ENCODE assay signal across 15 cellular contexts in the genomic region with DNA sequence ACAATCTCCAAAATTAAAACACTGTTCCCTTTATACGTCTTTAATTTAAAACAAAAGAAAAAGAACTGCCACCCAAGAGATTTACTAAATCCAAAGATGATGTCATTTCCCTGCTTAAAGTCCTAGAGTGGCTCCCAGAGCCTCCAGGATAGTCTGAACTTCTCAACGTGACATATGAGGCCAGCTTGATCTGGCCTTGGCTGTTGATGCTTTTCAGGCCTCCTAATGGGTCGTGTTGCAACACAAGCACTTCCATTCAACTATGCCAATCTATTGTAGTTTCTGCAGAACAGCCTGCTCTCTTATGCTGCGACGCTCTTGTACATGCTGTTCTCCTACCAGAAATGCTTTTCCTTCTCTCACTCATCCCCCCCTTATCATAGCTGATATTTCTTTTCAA. TPM values are rescaled to one million over a fixed set of nuclear protein-coding genes. Genes with fewer than 3 reads are reported as not detected.
A peak's percentile ranks its signal among the peaks of the same experiment; 100 is the strongest.
DNase-seq lines count a peak whose midpoint lies in the region; ATAC-seq, FAIRE-seq and TF ChIP-seq lines count a peak whose summit lies in the region.
"Had no signal": no experiment of that assay in that cellular context is flagged by ENCODE, and none has a peak within 500 bp of the region (broad histone marks: within the 10 kb centered on the region; RNA-seq: fewer than 3 reads in every experiment).

No MANE protein-coding gene starts in this region.

- TF ChIP-seq POLR2A in H1 (IDR thresholded peaks at IDR 0.05; ENCODE audit: control extremely low read depth in 1 of 2, low read depth in 2 of 2, low read length in 2 of 2): no peak

- H3K27me3 ChIP-seq in H1 (replicated peaks in 1 of 4; ENCODE audit: control insufficient read depth in 3 of 4, extremely low read depth in 1 of 4, insufficient read depth in 3 of 4, low read length in 3 of 4): no peaks in the 10 kb centered on the region
- H3K27me3 ChIP-seq in mesenchymal stem cell (ENCODE audit: control insufficient read depth in 1 of 2, insufficient read depth in 1 of 2, low read length in 2 of 2): no peaks in the 10 kb centered on the region
- no peaks in the 10 kb centered on the region for H3K27me3 ChIP-seq in upper lobe of right lung

- H3K4me1 ChIP-seq in H1 (replicated peaks in 1 of 4; ENCODE audit: control insufficient read depth in 3 of 4, insufficient read depth in 4 of 4, low read length in 3 of 4): no peaks in the 10 kb centered on the region
- peaks cover 6% of the 10 kb centered on the region for H3K4me1 ChIP-seq in mesenchymal stem cell (ENCODE audit: control insufficient read depth, insufficient read depth, low read depth, low read length)
- H3K4me1 ChIP-seq in upper lobe of right lung: no peaks in the 10 kb centered on the region

- no peak overlapping the region for H2BK15ac ChIP-seq in H1 (ENCODE audit: low read length)
- no peak overlapping the region for H2BK15ac ChIP-seq in mesenchymal stem cell (ENCODE audit: low read depth, poor library complexity, severe bottlenecking)

- H3K14ac ChIP-seq in H1 (ENCODE audit: insufficient read length) (no peak overlapping the region), mesenchymal stem cell (ENCODE audit: low read length in 2 of 2) (no peak overlapping the region)

- H2BK120ac ChIP-seq in H1 (replicated peaks; ENCODE audit: low read depth, low read length) (no peak overlapping the region), mesenchymal stem cell (ENCODE audit: low read depth, low read length) (no peak overlapping the region)

- H3K23me2 ChIP-seq in H1 (ENCODE audit: low read depth, low read length): no peaks in the 10 kb centered on the region

- no peak for FAIRE-seq in H1 (lab: Jason Lieb, UNC)
- FAIRE-seq: endometrium, RCC 7860 had no signal

- ATAC-seq in GM21367 (IDR thresholded peaks at IDR 0.05; ENCODE audit: unreplicated experiment) (no peak), upper lobe of right lung (no peak)

- H3K27ac ChIP-seq in H1 (ENCODE audit: low read depth, low read length): no peak overlapping the region
- H3K27ac ChIP-seq in mesenchymal stem cell (ENCODE audit: low read length, poor library complexity, severe bottlenecking): no peak overlapping the region
- H3K27ac ChIP-seq in upper lobe of right lung: no peak overlapping the region

- H3K4me2 ChIP-seq in H1 (ENCODE audit: insufficient read depth in 1 of 2, low read depth in 2 of 2, low read length in 2 of 2) (no peak overlapping the region), mesenchymal stem cell (ENCODE audit: low read length, poor library complexity, severe bottlenecking) (no peak overlapping the region)

- no peak overlapping the region for H3K18ac ChIP-seq in H1 (ENCODE audit: extremely low read depth, low read length)
- H3K18ac ChIP-seq in mesenchymal stem cell (ENCODE audit: low read depth in 1 of 2, low read length in 2 of 2): no peak overlapping the region

- H3K79me1 ChIP-seq in H1 (ENCODE audit: low read depth, low read length) (no peaks in the 10 kb centered on the region), mesenchymal stem cell (replicated peaks; ENCODE audit: low read length, poor library complexity, severe bottlenecking) (no peaks in the 10 kb centered on the region)

- H3K36me3 ChIP-seq in H1 (ENCODE audit: control insufficient read depth in 2 of 4, insufficient read depth in 4 of 4, low read length in 3 of 4) (no peaks in the 10 kb centered on the region), mesenchymal stem cell (ENCODE audit: control insufficient read depth in 1 of 2, insufficient read depth in 2 of 2, low read depth in 1 of 2, low read length in 2 of 2) (no peaks in the 10 kb centered on the region), upper lobe of right lung (no peaks in the 10 kb centered on the region)

- H2AK5ac ChIP-seq in H1 (ENCODE audit: low read depth, low read length) (no peak overlapping the region), mesenchymal stem cell (ENCODE audit: low read length, severe bottlenecking) (no peak overlapping the region)

- H4K5ac ChIP-seq in H1 (ENCODE audit: insufficient read length, low read depth, low read length): no peak overlapping the region

- CTCF ChIA-PET in H1 (lab: Charles Lee; ENCODE audit: partially characterized antibody): interaction anchor here (1.5 kb wide), 1 partner anchor 76 kb away, joined by 3 read pairs; no protein-coding TSS in a partner anchor

- no peak overlapping the region for H2BK20ac ChIP-seq in H1 (ENCODE audit: low read length)

- DNase-seq in AG10803 (ENCODE audit: low read depth) (peak; percentile 82), LHCN-M2 (ENCODE audit: low read depth) (peak; percentile 26), H1 (ENCODE audit: low read depth in 1 of 2, low spot score in 2 of 2) (no peak), mesenchymal stem cell (peak; percentile 42), upper lobe of right lung (no peak), A172 (ENCODE audit: low spot score) (no peak)
- DNase-seq in activated CD4-positive, CD25-positive, alpha-beta regulatory T cell treated with anti-CD3 and anti-CD28 coated beads, Interleukin-2, amount 50 U/mL, for 72 hours: no peak
- DNase-seq: H9; MM.1S; NCI-H226; stimulated activated CD4-positive, alpha-beta T cell treated with anti-CD3 and anti-CD28 coated beads, Interleukin-2, amount 100 ng/mL, for 24 hours had no signal

- H3K4me3 ChIP-seq in AG10803 (ENCODE audit: low read length) (no peak overlapping the region), H1 (ENCODE audit: extremely low read depth in 1 of 4, insufficient read depth in 2 of 4, low read depth in 3 of 4, low read length in 4 of 4) (no peak overlapping the region), mesenchymal stem cell (ENCODE audit: insufficient read depth in 1 of 2, low read depth in 1 of 2, low read length in 2 of 2) (no peak overlapping the region), upper lobe of right lung (no peak overlapping the region)

- 78% methylated on average over 5 of the region's 5 CpGs; no CpG with 5 or more reads in 1 of the 2 experiments for WGBS in H1 (ENCODE audit: extremely low coverage in 1 of 2, insufficient coverage in 1 of 2, insufficient read length in 1 of 2, insufficient replicate concordance in 2 of 2, low coverage in 1 of 2, low lambda C conversion rate in 2 of 2, missing lambda C conversion rate in 1 of 2), 2 experiments
- WGBS in mesenchymal stem cell: 47% methylated on average over 5 of the region's 5 CpGs

- POLR2A ChIA-PET in H1 (lab: Charles Lee; ENCODE audit: partially characterized antibody): no interaction called here

- H2AFZ ChIP-seq in H1 (ENCODE audit: low read length) (no peak overlapping the region), mesenchymal stem cell (ENCODE audit: low read depth, low read length) (no peak overlapping the region)

- H3K9ac ChIP-seq in H1 (replicated peaks in 1 of 4; ENCODE audit: extremely low read depth in 1 of 4, low read depth in 3 of 4, low read length in 3 of 4): no peak overlapping the region
- H3K9ac ChIP-seq in mesenchymal stem cell (ENCODE audit: low read length): peak overlapping the region; percentile 31

- no peak for TF ChIP-seq EP300 in H1 (IDR thresholded peaks at IDR 0.05; ENCODE audit: borderline replicate concordance in 1 of 2, low read depth in 2 of 2, low read length in 2 of 2)

- H3K4ac ChIP-seq in H1 (replicated peaks; ENCODE audit: insufficient read length, low read depth, low read length) (no peak overlapping the region), mesenchymal stem cell (ENCODE audit: low read depth in 1 of 2, low read length in 2 of 2) (no peak overlapping the region)

- H4K20me1 ChIP-seq in H1 (replicated peaks in 1 of 2; ENCODE audit: control insufficient read depth in 1 of 2, insufficient read depth in 2 of 2, low read length in 2 of 2): no peaks in the 10 kb centered on the region

- TF ChIP-seq CTCF in AG10803 (conservative IDR thresholded peaks at IDR 0.05; ENCODE audit: low read length) (no peak), H1 (IDR thresholded peaks at IDR 0.05; ENCODE audit: control extremely low read depth in 1 of 3, insufficient read depth in 1 of 3, low read depth in 1 of 3, low read length in 3 of 3) (no peak), upper lobe of right lung (IDR thresholded peaks at IDR 0.05) (no peak)

- H2BK5ac ChIP-seq in H1 (ENCODE audit: low read depth, low read length) (no peak overlapping the region), mesenchymal stem cell (ENCODE audit: low read depth, low read length, poor library complexity, severe bottlenecking) (no peak overlapping the region)

- no peak overlapping the region for H4K8ac ChIP-seq in H1 (ENCODE audit: extremely low read depth, insufficient read depth, low read length)
- no peak overlapping the region for H4K8ac ChIP-seq in mesenchymal stem cell (ENCODE audit: low read length)

- H4K91ac ChIP-seq in H1 (replicated peaks; ENCODE audit: insufficient read length, low read length): no peak overlapping the region
- no peak overlapping the region for H4K91ac ChIP-seq in mesenchymal stem cell (ENCODE audit: low read length)

- H3K23ac ChIP-seq in H1 (ENCODE audit: insufficient read length) (no peak overlapping the region), mesenchymal stem cell (ENCODE audit: low read length in 2 of 2) (no peak overlapping the region)

- H3K9me3 ChIP-seq in H1 (ENCODE audit: insufficient read depth in 2 of 2, low read depth in 1 of 2, low read length in 1 of 2) (no peaks in the 10 kb centered on the region), mesenchymal stem cell (ENCODE audit: control insufficient read depth, low read length) (no peaks in the 10 kb centered on the region), upper lobe of right lung (no peaks in the 10 kb centered on the region)

- no peaks in the 10 kb centered on the region for H3K79me2 ChIP-seq in H1 (ENCODE audit: control insufficient read depth in 1 of 2, insufficient read depth in 2 of 2, low read length in 2 of 2)

- intact Hi-C loops in upper lobe of right lung (cut with DNase I): no loop called here

- no peak overlapping the region for H3K56ac ChIP-seq in H1 (replicated peaks; ENCODE audit: insufficient read length, low read depth, low read length)

- H2BK12ac ChIP-seq in H1 (ENCODE audit: low read depth, low read length) (no peak overlapping the region), mesenchymal stem cell (ENCODE audit: low read length in 2 of 2) (no peak overlapping the region)

- no peak for TF ChIP-seq RAD21 in H1 (IDR thresholded peaks at IDR 0.05 in 1 of 2, conservative IDR thresholded peaks at IDR 0.05 in 1 of 2; ENCODE audit: low read depth in 2 of 2, low read length in 2 of 2)

RNA-seq across cellular contexts. Expression of gene LGR5, which starts 35.7 kb away (rescaled TPM):
- total RNA-seq in LHCN-M2 (2014; rRNA removed) (0.06 TPM in 2 replicates), upper lobe of right lung (0.35 TPM)
- 0.67 TPM for polyA plus RNA-seq in LHCN-M2 (2012)
- 0.15 and 0.19 TPM in 2 replicates for total RNA-seq in H1 (2021; fragmentation: NEBNext Ultra II Directional; extraction: Animal tissue kit (Norgen Biotek cat#: 25700))
- 0.08 and 0.13 TPM in 2 replicates for polyA plus RNA-seq in H1 (2011; rRNA removed)
- polyA plus RNA-seq in H1 (2011; cell fraction: cytosol; rRNA removed): 0.13 TPM
- 0.20 TPM for polyA plus RNA-seq in H1 (2011; cell fraction: nucleus; rRNA removed)
- 0.03 to 0.25 TPM (median 0.23 TPM) in 3 of 4 replicates, not detected in the other for polyA plus RNA-seq in H1 (2012, experiment 1 of 2)
- not detected for polyA plus RNA-seq in H1 (2012, experiment 2 of 2)
- polyA plus RNA-seq in H1 (2013, experiment 1 of 2): 0.20 TPM
- 0.13 TPM for polyA plus RNA-seq in H1 (2013, experiment 2 of 2)
- 0.09 and 0.17 TPM in 2 replicates for polyA minus RNA-seq in H1 (2011; rRNA and poly(A)+ RNA removed)
- not detected for polyA minus RNA-seq in H1 (2011; cell fraction: cytosol; rRNA and poly(A)+ RNA removed)
- not detected for polyA minus RNA-seq in H1 (2011; cell fraction: nucleus; rRNA and poly(A)+ RNA removed)
- not detected for polyA plus RNA-seq in mesenchymal stem cell (2013, experiment 1 of 2)
- not detected for polyA plus RNA-seq in mesenchymal stem cell (2013, experiment 2 of 2)
- 1.1 and 2.2 TPM in 2 replicates for total RNA-seq in A172 (2014; rRNA removed; shearing (Covaris generic))
- total RNA-seq: B cell had no signal

Comparison
In these comparisons a context has a peak if more than half of its experiments do, and no peak if none do; other contexts are left out.
1. DNase-seq: peak in AG10803 (single experiment), LHCN-M2 (single experiment) and mesenchymal stem cell (single experiment); none in H1 (0 of 2), upper lobe of right lung (single experiment), A172 (single experiment) and activated CD4-positive, CD25-positive, alpha-beta regulatory T cell treated with anti-CD3 and anti-CD28 coated beads, Interleukin-2, amount 50 U/mL, for 72 hours (single experiment).